ENCODE assay signal across 8 cellular contexts in the genomic region with DNA sequence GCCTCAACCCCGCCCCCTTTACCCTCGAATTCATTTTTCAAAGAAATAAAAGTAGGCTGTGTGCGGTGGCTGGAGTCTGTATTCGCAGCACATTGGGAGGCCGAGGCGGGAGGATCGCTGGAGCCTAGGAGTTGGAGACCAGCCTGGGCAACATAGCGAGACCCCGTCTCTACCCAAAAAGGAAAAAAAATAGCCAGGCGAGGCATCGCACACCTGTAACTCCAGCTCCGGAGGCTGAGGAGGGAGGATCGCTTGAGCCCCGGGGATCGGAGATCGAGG. TPM values are rescaled to one million over a fixed set of nuclear protein-coding genes. Genes with fewer than 3 reads are reported as not detected.
DNase-seq lines count a peak whose midpoint lies in the region; ATAC-seq and TF ChIP-seq lines count a peak whose summit lies in the region.

No MANE protein-coding gene starts in this region.

- H3K9me3 ChIP-seq in mucosa of descending colon, result no peaks in the 10 kb centered on the region
- no peaks in the 10 kb centered on the region for H3K9me3 ChIP-seq in vagina

- H3K27me3 Mint-ChIP-seq in activated naive CD4-positive, alpha-beta T cell treated with anti-CD3 and anti-CD28 coated beads, Interleukin-2, amount 50 U/mL, for 24 hours, result no peaks in the 10 kb centered on the region
- no peaks in the 10 kb centered on the region for H3K27me3 Mint-ChIP-seq in chondrocyte (ENCODE audit: low read depth)

- H3K36me3 Mint-ChIP-seq in activated naive CD4-positive, alpha-beta T cell treated with anti-CD3 and anti-CD28 coated beads, Interleukin-2, amount 50 U/mL, for 24 hours, result no peaks in the 10 kb centered on the region
- H3K36me3 Mint-ChIP-seq in chondrocyte (ENCODE audit: low read depth), result no peaks in the 10 kb centered on the region

- peak overlapping the region; percentile 56 for H3K27ac ChIP-seq in vagina

- DNase-seq in activated naive CD4-positive, alpha-beta T cell (lab: John Stamatoyannopoulos, UW), result no peak
- DNase-seq in chondrocyte (ENCODE audit: low spot score) (no peak), mucosa of descending colon (peak in 1 of 3 donors; percentile 49), vagina (ENCODE audit: extremely low spot score in 2 of 2) (no peak), NCI-H82 (lab: John Stamatoyannopoulos, UW) (no peak), DMS53 treated with DMSO at 0.1 percent for 48 hours (lab: John Stamatoyannopoulos, UW; ENCODE audit: unreplicated experiment) (no peak)

- H3K27ac Mint-ChIP-seq in activated naive CD4-positive, alpha-beta T cell treated with anti-CD3 and anti-CD28 coated beads, Interleukin-2, amount 50 U/mL, for 24 hours, result peak overlapping the region; percentile 92
- H3K27ac Mint-ChIP-seq in chondrocyte (ENCODE audit: unreplicated experiment), result peak overlapping the region; percentile 89

- peaks cover 30% of the 10 kb centered on the region for H3K4me1 Mint-ChIP-seq in activated naive CD4-positive, alpha-beta T cell treated with anti-CD3 and anti-CD28 coated beads, Interleukin-2, amount 50 U/mL, for 24 hours
- peaks cover 24% of the 10 kb centered on the region for H3K4me1 Mint-ChIP-seq in chondrocyte (ENCODE audit: low read depth)

- no peaks in the 10 kb centered on the region for H3K36me3 ChIP-seq in mucosa of descending colon (ENCODE audit: low read depth)
- H3K36me3 ChIP-seq in vagina, result no peaks in the 10 kb centered on the region

- no peaks in the 10 kb centered on the region for H3K9me3 Mint-ChIP-seq in activated naive CD4-positive, alpha-beta T cell treated with anti-CD3 and anti-CD28 coated beads, Interleukin-2, amount 50 U/mL, for 24 hours
- H3K9me3 Mint-ChIP-seq in chondrocyte (ENCODE audit: low read depth), result no peaks in the 10 kb centered on the region

- peak overlapping the region; percentile 96 for H3K4me3 Mint-ChIP-seq in activated naive CD4-positive, alpha-beta T cell treated with anti-CD3 and anti-CD28 coated beads, Interleukin-2, amount 50 U/mL, for 24 hours
- H3K4me3 Mint-ChIP-seq in chondrocyte (ENCODE audit: unreplicated experiment), result peak overlapping the region; percentile 98

- no peaks in the 10 kb centered on the region for H3K27me3 ChIP-seq in vagina

- TF ChIP-seq CTCF in chondrocyte (IDR thresholded peaks at IDR 0.05), result no peak
- no peak for TF ChIP-seq CTCF in mucosa of descending colon (IDR thresholded peaks at IDR 0.05)
- TF ChIP-seq CTCF in vagina (IDR thresholded peaks at IDR 0.05), result no peak

- no peak for TF ChIP-seq POLR2A in vagina (IDR thresholded peaks at IDR 0.05)

- no peak for ATAC-seq in mucosa of descending colon
- ATAC-seq in HG03135 (IDR thresholded peaks at IDR 0.05; ENCODE audit: unreplicated experiment), result no peak

- intact Hi-C loops in mucosa of descending colon (cut with DNase I, micrococcal nuclease), result loop anchor here (10.0 kb wide), 2 partner anchors 64 to 114 kb away; partner anchors contain the start of gene RARA (in 1 of the 2)
- intact Hi-C loops in vagina (cut with DNase I), result loop anchor here (10.0 kb wide), 1 partner anchor 54 kb away; the partner anchor contains the start of gene GJD3

- H3K4me1 ChIP-seq in mucosa of descending colon (ENCODE audit: low read depth), result peaks cover 4% of the 10 kb centered on the region
- H3K4me1 ChIP-seq in vagina, result peaks cover 7% of the 10 kb centered on the region

- H3K4me3 ChIP-seq in mucosa of descending colon, result peak overlapping the region; percentile 25
- H3K4me3 ChIP-seq in vagina, result peak overlapping the region; percentile 41 to 65

RNA-seq across cellular contexts. Expression of gene TOP2A, which starts 0.7 kb away (rescaled TPM):
- 24.6 to 28.2 TPM (median 27.8 TPM) in 3 replicates for total RNA-seq in chondrocyte
- 10 to 100 TPM in 2 of 3 donors, 1 to 10 TPM in 1; 6.9 to 50.1 (median 11.4) TPM for total RNA-seq in mucosa of descending colon
- 16.9 TPM for total RNA-seq in vagina

RNA-seq across cellular contexts. Expression of gene IGFBP4, which starts 24.9 kb away (rescaled TPM):
- total RNA-seq in chondrocyte, result 351 to 496 TPM (median 486 TPM) in 3 replicates
- 100 to 1,000 TPM; 215 to 459 (median 244) TPM for total RNA-seq in mucosa of descending colon
- 700 TPM for total RNA-seq in vagina

RNA-seq across cellular contexts. Expression of gene GJD3, which starts 53.8 kb away (rescaled TPM):
- 0.32 to 0.41 TPM in 2 of 3 replicates, not detected in the other for total RNA-seq in chondrocyte
- 1 to 10 TPM in 2 of 3 donors, under 1 TPM in 1; 0.81 to 1.4 (median 1.2) TPM for total RNA-seq in mucosa of descending colon
- total RNA-seq in vagina, result 12.0 TPM
